8 cellular contexts compared by ENCODE assay signal in genomic region chr12:47772738-47773061, GRCh38. TPM values are rescaled to one million over a fixed set of nuclear protein-coding genes. Genes with fewer than 3 reads are reported as not detected.
A peak's percentile ranks its signal among the peaks of the same experiment; 100 is the strongest.
DNase-seq lines count a peak whose midpoint lies in the region; ATAC-seq and TF ChIP-seq lines count a peak whose summit lies in the region.

No MANE protein-coding gene starts in this region.

- TF ChIP-seq CTCF in astrocyte of the spinal cord (IDR thresholded peaks at IDR 0.05; ENCODE audit: low read depth, low read length) (no peak), upper lobe of left lung (IDR thresholded peaks at IDR 0.05) (no peak)

- H3K27ac ChIP-seq in upper lobe of left lung = peak overlapping the region; percentile 57 to 90 (median 80)

- ATAC-seq in memory B cell (ENCODE audit: low read depth) (no peak), upper lobe of left lung (ENCODE audit: low FRiP score in 2 of 2) (no peak)

- no peak for DNase-seq in activated naive CD4-positive, alpha-beta T cell (lab: John Stamatoyannopoulos, UW)
- DNase-seq in astrocyte of the spinal cord (ENCODE audit: low read depth, low spot score) = no peak
- DNase-seq in memory B cell (ENCODE audit: low spot score in 2 of 2) = no peak
- DNase-seq in upper lobe of left lung = no peak
- no peak for DNase-seq in NCI-H2029 (lab: John Stamatoyannopoulos, UW)
- DNase-seq in NCI-H1436 (lab: John Stamatoyannopoulos, UW) = no peak
- DNase-seq in COLO829 (ENCODE audit: low spot score) = no peak

- no peaks in the 10 kb centered on the region for H3K9me3 Mint-ChIP-seq in activated naive CD4-positive, alpha-beta T cell treated with anti-CD3 and anti-CD28 coated beads, Interleukin-2, amount 50 U/mL, for 24 hours
- H3K9me3 Mint-ChIP-seq in memory B cell = no peaks in the 10 kb centered on the region

- in situ Hi-C loops in astrocyte of the spinal cord (cut with HindIII; ENCODE audit: low sequenced_read_pairs) = no loop called here

- H3K4me1 ChIP-seq in upper lobe of left lung = peaks cover 48 to 59% (median 54%) of the 10 kb centered on the region in 4 donors

- TF ChIP-seq POLR2A in upper lobe of left lung (IDR thresholded peaks at IDR 0.05) = no peak

- H3K4me3 Mint-ChIP-seq in activated naive CD4-positive, alpha-beta T cell treated with anti-CD3 and anti-CD28 coated beads, Interleukin-2, amount 50 U/mL, for 24 hours = peak overlapping the region; percentile 91
- H3K4me3 Mint-ChIP-seq in memory B cell = peak overlapping the region; percentile 90

- H3K27ac Mint-ChIP-seq in activated naive CD4-positive, alpha-beta T cell treated with anti-CD3 and anti-CD28 coated beads, Interleukin-2, amount 50 U/mL, for 24 hours = peak overlapping the region; percentile 88
- H3K27ac Mint-ChIP-seq in memory B cell = peak overlapping the region; percentile 71

- no peaks in the 10 kb centered on the region for H3K27me3 ChIP-seq in upper lobe of left lung

- H3K9me3 ChIP-seq in upper lobe of left lung = no peaks in the 10 kb centered on the region

- no peak for TF ChIP-seq EP300 in upper lobe of left lung (IDR thresholded peaks at IDR 0.05)

- H3K4me3 ChIP-seq in astrocyte of the spinal cord (ENCODE audit: low read depth, low read length) (peak overlapping the region; percentile 47), upper lobe of left lung (peak overlapping the region in 3 of 4 donors; percentile 78 to 99 (median 92))

- no peaks in the 10 kb centered on the region for H3K36me3 ChIP-seq in upper lobe of left lung

- H3K36me3 Mint-ChIP-seq in activated naive CD4-positive, alpha-beta T cell treated with anti-CD3 and anti-CD28 coated beads, Interleukin-2, amount 50 U/mL, for 24 hours = no peaks in the 10 kb centered on the region
- H3K36me3 Mint-ChIP-seq in memory B cell = no peaks in the 10 kb centered on the region

- peaks cover 26% of the 10 kb centered on the region for H3K4me1 Mint-ChIP-seq in activated naive CD4-positive, alpha-beta T cell treated with anti-CD3 and anti-CD28 coated beads, Interleukin-2, amount 50 U/mL, for 24 hours
- H3K4me1 Mint-ChIP-seq in memory B cell = peaks cover 19% of the 10 kb centered on the region

- no peaks in the 10 kb centered on the region for H3K27me3 Mint-ChIP-seq in activated naive CD4-positive, alpha-beta T cell treated with anti-CD3 and anti-CD28 coated beads, Interleukin-2, amount 50 U/mL, for 24 hours
- H3K27me3 Mint-ChIP-seq in memory B cell = no peaks in the 10 kb centered on the region

- WGBS in upper lobe of left lung, 2 donors = 12 to 14% methylated on average over 17 of the region's 17 CpGs

RNA-seq across cellular contexts. Expression of gene SLC48A1, which starts 0.3 kb away (rescaled TPM):
- 10 to 100 TPM; 26.5 to 36.5 (median 33.9) TPM for total RNA-seq in upper lobe of left lung

RNA-seq across cellular contexts. Expression of gene RAPGEF3, which starts 14.0 kb away (rescaled TPM):
- total RNA-seq in upper lobe of left lung = 10 to 100 TPM; 19.0 to 94.0 (median 52.1) TPM

RNA-seq across cellular contexts. Expression of gene HDAC7, which starts 47.0 kb away (rescaled TPM):
- 100 to 1,000 TPM in 4 of 6 donors, 10 to 100 TPM in 2; 66.6 to 164 (median 126) TPM for total RNA-seq in upper lobe of left lung

RNA-seq across cellular contexts. Expression of gene ENDOU, which starts 47.4 kb away (rescaled TPM):
- 1 to 10 TPM in 2 of 6 donors, under 1 TPM in 2, not detected in 2; 0.14 to 2.1 (median 0.83) TPM for total RNA-seq in upper lobe of left lung
